In genomic region chr11:110349109-110349996, GRCh38 we compare ENCODE assay signal across 1 cellular context.
TF ChIP-seq lines count a peak whose summit lies in the region.

No MANE protein-coding gene starts in this region.

TF ChIP-seq in HepG2, 621 proteins besides CTCF, POLR2A, EP300 and RAD21 (continued from another document):
- TF ChIP-seq DBP (CRISPR knock-in tag; IDR thresholded peaks at IDR 0.05; ENCODE audit: not compliant biosample characterization) (no peak), MTF1 (CRISPR knock-in tag; IDR thresholded peaks at IDR 0.05) (no peak), ETV5 (CRISPR knock-in tag; IDR thresholded peaks at IDR 0.05; ENCODE audit: borderline replicate concordance) (no peak), ZNF598 (CRISPR knock-in tag; IDR thresholded peaks at IDR 0.05; ENCODE audit: borderline replicate concordance) (no peak), ZNF792 (CRISPR knock-in tag; IDR thresholded peaks at IDR 0.05) (no peak), TBX3 (IDR thresholded peaks at IDR 0.05; ENCODE audit: borderline replicate concordance) (no peak), ZNF510 (CRISPR knock-in tag; IDR thresholded peaks at IDR 0.05; ENCODE audit: low read depth) (no peak), MED8 (CRISPR knock-in tag; IDR thresholded peaks at IDR 0.05; ENCODE audit: insufficient replicate concordance) (no peak), ZNF512 (CRISPR knock-in tag; IDR thresholded peaks at IDR 0.05) (no peak)
- TF ChIP-seq, protein P1, sequence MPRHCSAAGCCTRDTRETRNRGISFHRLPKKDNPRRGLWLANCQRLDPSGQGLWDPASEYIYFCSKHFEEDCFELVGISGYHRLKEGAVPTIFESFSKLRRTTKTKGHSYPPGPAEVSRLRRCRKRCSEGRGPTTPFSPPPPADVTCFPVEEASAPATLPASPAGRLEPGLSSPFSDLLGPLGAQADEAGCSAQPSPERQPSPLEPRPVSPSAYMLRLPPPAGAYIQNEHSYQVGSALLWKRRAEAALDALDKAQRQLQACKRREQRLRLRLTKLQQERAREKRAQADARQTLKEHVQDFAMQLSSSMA (CRISPR knock-in tag; IDR thresholded peaks at IDR 0.05) = no peak
TF ChIP-seq in HepG2: peak in this region for 0.
